17 cellular contexts compared by ENCODE assay signal in the genomic region with DNA sequence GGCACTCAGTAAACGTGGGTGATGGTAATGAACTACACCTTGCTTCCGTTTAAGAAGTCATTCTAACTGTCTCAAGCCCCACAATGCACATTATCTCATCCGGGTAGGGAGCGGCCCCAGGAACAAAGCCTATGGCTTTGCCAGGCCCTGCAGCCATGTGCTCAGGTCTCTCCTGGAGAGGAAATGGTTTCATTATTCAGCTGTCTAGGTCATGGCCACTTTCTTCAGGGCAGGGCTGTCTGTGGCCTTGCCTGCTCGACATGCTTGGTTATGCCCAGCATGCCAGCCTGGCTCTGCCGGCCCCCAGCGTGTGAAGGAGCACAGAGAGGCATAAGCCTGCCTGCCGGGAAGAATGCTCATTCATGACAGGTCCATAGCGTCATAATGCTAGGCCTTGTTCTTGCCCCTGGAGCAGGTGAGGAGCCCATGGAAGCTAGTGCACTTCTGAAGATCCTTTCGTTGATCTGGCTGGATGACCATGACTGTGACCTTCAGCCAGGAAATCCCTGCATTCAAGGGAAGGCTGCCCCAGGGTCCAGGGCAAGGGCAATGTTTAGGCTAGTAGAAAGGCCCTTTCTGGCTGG. TPM values are rescaled to one million over a fixed set of nuclear protein-coding genes. Genes with fewer than 3 reads are reported as not detected.
DNase-seq lines count a peak whose midpoint lies in the region; ATAC-seq and TF ChIP-seq lines count a peak whose summit lies in the region.
"Had no signal": no experiment of that assay in that cellular context is flagged by ENCODE, and none has a peak within 500 bp of the region (broad histone marks: within the 10 kb centered on the region; RNA-seq: fewer than 3 reads in every experiment).

No MANE protein-coding gene starts in this region.

- no peak overlapping the region for H3K4ac ChIP-seq in mesenchymal stem cell (ENCODE audit: low read depth in 1 of 2, low read length in 2 of 2)

- WGBS in mesenchymal stem cell, result 92% methylated on average over 10 of the region's 10 CpGs
- 89% methylated on average over 10 of the region's 10 CpGs for WGBS in esophagus muscularis mucosa

- peak overlapping the region; percentile 1 to 25 for H2BK12ac ChIP-seq in mesenchymal stem cell (ENCODE audit: low read length in 2 of 2)

- H2AFZ ChIP-seq in mesenchymal stem cell (ENCODE audit: low read depth, low read length), result no peak overlapping the region

- peak overlapping the region in 1 of 2 experiments; percentile 6 for H3K23ac ChIP-seq in mesenchymal stem cell (ENCODE audit: low read length in 2 of 2)

- no peak overlapping the region for H4K8ac ChIP-seq in mesenchymal stem cell (ENCODE audit: low read length)

- no peak overlapping the region for H3K4me2 ChIP-seq in mesenchymal stem cell (ENCODE audit: low read length, poor library complexity, severe bottlenecking)

- no peaks in the 10 kb centered on the region for H3K36me3 Mint-ChIP-seq in stimulated activated naive B cell treated with anti-CD40 and anti-IgM and Interleukin-4, amounts not matched to agents 10 μg/mL and 1 μg/mL and 100 μg/mL, for 72 hours
- H3K36me3 Mint-ChIP-seq in activated CD8-positive, alpha-beta T cell treated with anti-CD3 and anti-CD28 coated beads, Interleukin-2, amount 10 ng/mL, durations not matched to agents 7 days and 5 days (ENCODE audit: low read depth), result no peaks in the 10 kb centered on the region

- H2BK120ac ChIP-seq in mesenchymal stem cell (ENCODE audit: low read depth, low read length), result no peak overlapping the region

- H3K9me3 Mint-ChIP-seq in stimulated activated naive B cell treated with anti-CD40 and anti-IgM and Interleukin-4, amounts not matched to agents 10 μg/mL and 1 μg/mL and 100 μg/mL, for 72 hours, result no peaks in the 10 kb centered on the region
- no peaks in the 10 kb centered on the region for H3K9me3 Mint-ChIP-seq in activated CD8-positive, alpha-beta T cell treated with anti-CD3 and anti-CD28 coated beads, Interleukin-2, amount 10 ng/mL, durations not matched to agents 7 days and 5 days (ENCODE audit: insufficient read depth)
- H3K9me3 Mint-ChIP-seq: activated T-helper 2 cell treated with anti-CD3 and anti-CD28 coated beads, Interferon-gamma antibody, Interleukin-2, Interleukin-4, amounts not matched to agents 10 μg/mL and 5 μg/mL and 100 μg/mL, durations not matched to agents 14 hours and 24 hours and 36 hours; naive B cell had no signal

- H4K91ac ChIP-seq in mesenchymal stem cell (ENCODE audit: low read length), result no peak overlapping the region

- peak overlapping the region; percentile 65 for H3K27ac Mint-ChIP-seq in stimulated activated naive B cell treated with anti-CD40 and anti-IgM and Interleukin-4, amounts not matched to agents 10 μg/mL and 1 μg/mL and 100 μg/mL, for 72 hours
- H3K27ac Mint-ChIP-seq in activated CD8-positive, alpha-beta T cell treated with anti-CD3 and anti-CD28 coated beads, Interleukin-2, amount 10 ng/mL, durations not matched to agents 7 days and 5 days, result no peak overlapping the region
- H3K27ac Mint-ChIP-seq: activated T-helper 2 cell treated with anti-CD3 and anti-CD28 coated beads, Interferon-gamma antibody, Interleukin-2, Interleukin-4, amounts not matched to agents 10 μg/mL and 5 μg/mL and 100 μg/mL, durations not matched to agents 14 hours and 24 hours and 36 hours had no signal

- no peaks in the 10 kb centered on the region for H3K27me3 ChIP-seq in breast epithelium
- peaks cover 3 to 5% of the 10 kb centered on the region in 2 experiments for H3K27me3 ChIP-seq in mesenchymal stem cell (ENCODE audit: control insufficient read depth in 1 of 2, insufficient read depth in 1 of 2, low read length in 2 of 2)
- H3K27me3 ChIP-seq in esophagus muscularis mucosa, result no peaks in the 10 kb centered on the region
- H3K27me3 ChIP-seq: right lobe of liver had no signal

- DNase-seq in LoVo (ENCODE audit: low spot score) (peak; percentile 35), breast epithelium (ENCODE audit: low spot score in 2 of 2) (no peak), mesenchymal stem cell (no peak), esophagus muscularis mucosa (ENCODE audit: extremely low spot score) (no peak), KG1 (lab: John Stamatoyannopoulos, UW) (no peak)
- no peak for DNase-seq in stimulated activated naive B cell treated with anti-CD40 and anti-IgM and Interleukin-4, amounts not matched to agents 10 μg/mL and 1 μg/mL and 100 μg/mL, for 72 hours
- DNase-seq in activated CD8-positive, alpha-beta T cell treated with anti-CD3 and anti-CD28 coated beads, Interleukin-2, amount 10 ng/mL, durations not matched to agents 7 days and 5 days, result no peak
- DNase-seq: activated CD4-positive, alpha-beta T cell treated with anti-CD3 and anti-CD28 coated beads, Interleukin-2, amount 50 U/mL, for 1 hour; anterior cingulate cortex; MV-4-11; naive B cell; stimulated activated naive CD8-positive, alpha-beta T cell treated with anti-CD3 and anti-CD28 coated beads, Interleukin-15, Interleukin-2, amounts not matched to agents 100 U/mL and 50 U/mL, for 24 hours; T-helper 2 cell had no signal

- H3K27ac ChIP-seq in breast epithelium, result peak overlapping the region; percentile 78 to 91
- H3K27ac ChIP-seq in mesenchymal stem cell (ENCODE audit: low read length, poor library complexity, severe bottlenecking), result no peak overlapping the region
- H3K27ac ChIP-seq in esophagus muscularis mucosa (replicated peaks in 1 of 4), result no peak overlapping the region

- H3K4me1 Mint-ChIP-seq in stimulated activated naive B cell treated with anti-CD40 and anti-IgM and Interleukin-4, amounts not matched to agents 10 μg/mL and 1 μg/mL and 100 μg/mL, for 72 hours, result peaks cover 27 to 30% of the 10 kb centered on the region in 2 donors
- H3K4me1 Mint-ChIP-seq in activated CD8-positive, alpha-beta T cell treated with anti-CD3 and anti-CD28 coated beads, Interleukin-2, amount 10 ng/mL, durations not matched to agents 7 days and 5 days (ENCODE audit: low read depth), result peaks cover 45% of the 10 kb centered on the region

- TF ChIP-seq CTCF in breast epithelium (IDR thresholded peaks at IDR 0.05) (no peak), esophagus muscularis mucosa (IDR thresholded peaks at IDR 0.05) (no peak)

- H2BK5ac ChIP-seq in mesenchymal stem cell (ENCODE audit: low read depth, low read length, poor library complexity, severe bottlenecking), result no peak overlapping the region

- ATAC-seq in stimulated activated naive B cell treated with anti-CD40 and anti-IgM and Interleukin-4, amounts not matched to agents 10 μg/mL and 1 μg/mL and 100 μg/mL, for 72 hours (replicated peaks), result no peak
- ATAC-seq in GM19395 (IDR thresholded peaks at IDR 0.05; ENCODE audit: unreplicated experiment), result no peak
- no peak for ATAC-seq in activated CD8-positive, alpha-beta T cell treated with anti-CD3 and anti-CD28 coated beads, Interleukin-2, amount 10 ng/mL, durations not matched to agents 7 days and 5 days
- ATAC-seq: HCT116; stimulated activated naive CD8-positive, alpha-beta T cell treated with anti-CD3 and anti-CD28 coated beads, Interleukin-15, Interleukin-2, amounts not matched to agents 100 U/mL and 50 U/mL, for 24 hours had no signal

- H3K4me1 ChIP-seq in breast epithelium (no peaks in the 10 kb centered on the region), mesenchymal stem cell (ENCODE audit: control insufficient read depth, insufficient read depth, low read depth, low read length) (peaks cover 7% of the 10 kb centered on the region), esophagus muscularis mucosa (peaks cover 0 to 9% (median 3%) of the 10 kb centered on the region in 4 donors)

- CTCF ChIA-PET in activated CD8-positive, alpha-beta T cell treated with anti-CD3 and anti-CD28 coated beads, Interleukin-2, amount 10 ng/mL, durations not matched to agents 7 days and 5 days (lab: Charles Lee), result interaction anchor here (1.1 kb wide), 1 partner anchor 14 kb away, joined by 3 read pairs; no protein-coding TSS in a partner anchor

- H3K18ac ChIP-seq in mesenchymal stem cell (ENCODE audit: low read depth in 1 of 2, low read length in 2 of 2), result peak overlapping the region in 1 of 2 experiments; percentile 61

- TF ChIP-seq POLR2A in breast epithelium (IDR thresholded peaks at IDR 0.05) (no peak), esophagus muscularis mucosa (IDR thresholded peaks at IDR 0.05; ENCODE audit: low read depth) (no peak)

- H2AK5ac ChIP-seq in mesenchymal stem cell (ENCODE audit: low read length, severe bottlenecking), result no peak overlapping the region

- H3K9me3 ChIP-seq in breast epithelium (no peaks in the 10 kb centered on the region), mesenchymal stem cell (ENCODE audit: control insufficient read depth, low read length) (no peaks in the 10 kb centered on the region), esophagus muscularis mucosa (no peaks in the 10 kb centered on the region)
- H3K9me3 ChIP-seq: right lobe of liver had no signal

- peak overlapping the region in 1 of 2 experiments; percentile 90 for H3K14ac ChIP-seq in mesenchymal stem cell (ENCODE audit: low read length in 2 of 2)

- no peak overlapping the region for H3K9ac ChIP-seq in mesenchymal stem cell (ENCODE audit: low read length)

- H3K4me3 ChIP-seq in breast epithelium (no peak overlapping the region), mesenchymal stem cell (ENCODE audit: insufficient read depth in 1 of 2, low read depth in 1 of 2, low read length in 2 of 2) (no peak overlapping the region), esophagus muscularis mucosa (no peak overlapping the region)
- H3K4me3 ChIP-seq: right lobe of liver had no signal

- TF ChIP-seq EP300 in esophagus muscularis mucosa (IDR thresholded peaks at IDR 0.05), result no peak

- H3K27me3 Mint-ChIP-seq in stimulated activated naive B cell treated with anti-CD40 and anti-IgM and Interleukin-4, amounts not matched to agents 10 μg/mL and 1 μg/mL and 100 μg/mL, for 72 hours, result peaks cover 0 to 6% of the 10 kb centered on the region in 2 donors
- H3K27me3 Mint-ChIP-seq in activated CD8-positive, alpha-beta T cell treated with anti-CD3 and anti-CD28 coated beads, Interleukin-2, amount 10 ng/mL, durations not matched to agents 7 days and 5 days (ENCODE audit: low read depth), result peaks cover 24% of the 10 kb centered on the region
- H3K27me3 Mint-ChIP-seq: naive B cell had no signal

- POLR2A ChIA-PET in activated CD8-positive, alpha-beta T cell treated with anti-CD3 and anti-CD28 coated beads, Interleukin-2, amount 10 ng/mL, durations not matched to agents 7 days and 5 days (lab: Charles Lee), result no interaction called here

- H3K4me3 Mint-ChIP-seq in stimulated activated naive B cell treated with anti-CD40 and anti-IgM and Interleukin-4, amounts not matched to agents 10 μg/mL and 1 μg/mL and 100 μg/mL, for 72 hours, result no peak overlapping the region
- H3K4me3 Mint-ChIP-seq in activated CD8-positive, alpha-beta T cell treated with anti-CD3 and anti-CD28 coated beads, Interleukin-2, amount 10 ng/mL, durations not matched to agents 7 days and 5 days, result no peak overlapping the region
- H3K4me3 Mint-ChIP-seq: naive B cell had no signal

- H2BK15ac ChIP-seq in mesenchymal stem cell (ENCODE audit: low read depth, poor library complexity, severe bottlenecking), result no peak overlapping the region

- H3K36me3 ChIP-seq in breast epithelium (no peaks in the 10 kb centered on the region), mesenchymal stem cell (ENCODE audit: control insufficient read depth in 1 of 2, insufficient read depth in 2 of 2, low read depth in 1 of 2, low read length in 2 of 2) (no peaks in the 10 kb centered on the region), esophagus muscularis mucosa (no peaks in the 10 kb centered on the region)
- H3K36me3 ChIP-seq: right lobe of liver had no signal

- intact Hi-C loops in breast epithelium (cut with DNase I; ENCODE audit: low total_unique reads), result no loop called here
- intact Hi-C loops in esophagus muscularis mucosa (cut with DNase I), result no loop called here

- no peaks in the 10 kb centered on the region for H3K79me1 ChIP-seq in mesenchymal stem cell (replicated peaks; ENCODE audit: low read length, poor library complexity, severe bottlenecking)

RNA-seq across cellular contexts. Expression of a gene that starts 26.3 kb away (rescaled TPM):
- total RNA-seq in breast epithelium (100 to 1,000 TPM; 398 to 629 (median 549) TPM), esophagus muscularis mucosa (100 to 1,000 TPM in 2 of 4 donors, 10 to 100 TPM in 2; 68.6 to 695 (median 143) TPM)
- 587 TPM for polyA plus RNA-seq in mesenchymal stem cell (2013, experiment 1 of 2)
- 551 TPM for polyA plus RNA-seq in mesenchymal stem cell (2013, experiment 2 of 2)
- 100 to 1,000 TPM; 201 to 219 TPM for total RNA-seq in activated CD8-positive, alpha-beta T cell treated with anti-CD3 and anti-CD28 coated beads, Interleukin-2, amount 10 ng/mL, durations not matched to agents 7 days and 5 days

Comparison
In these comparisons a context has a peak if more than half of its experiments do, and no peak if none do; other contexts are left out.
1. H3K27ac ChIP-seq: peak in breast epithelium (2 of 2); none in mesenchymal stem cell (single experiment) and esophagus muscularis mucosa (0 of 4).